Comparison of ENCODE assay signal across 9 cellular contexts in genomic region chr13:80040219-80040976, GRCh38.
DNase-seq lines count a peak whose midpoint lies in the region; ATAC-seq and FAIRE-seq lines count a peak whose summit lies in the region.
"Had no signal": no experiment of that assay in that cellular context is flagged by ENCODE, and none has a peak within 500 bp of the region (broad histone marks: within the 10 kb centered on the region; RNA-seq: fewer than 3 reads in every experiment).

No MANE protein-coding gene starts in this region.

- DNase-seq in NOMO-1 treated with DMSO at 0.1 percent for 48 hours (lab: John Stamatoyannopoulos, UW; ENCODE audit: unreplicated experiment) (peak; percentile 42), NOMO-1 (lab: John Stamatoyannopoulos, UW; ENCODE audit: unreplicated experiment in 2 of 2) (no peak), amniotic stem cell (lab: John Stamatoyannopoulos, UW) (peak; percentile 89), islet precursor cell (peak; percentile 57), urothelium cell line (ENCODE audit: low spot score) (peak; percentile 44), NCI-H146 (lab: John Stamatoyannopoulos, UW) (no peak), NCI-H1092 (lab: John Stamatoyannopoulos, UW) (no peak)

- FAIRE-seq in urothelium cell line (lab: Jason Lieb, UNC) = peak; percentile 35
- FAIRE-seq: A204.1 had no signal

- no peak for ATAC-seq in HG03520 (IDR thresholded peaks at IDR 0.05; ENCODE audit: unreplicated experiment)

Comparison
In these comparisons a context has a peak if more than half of its experiments do, and no peak if none do; other contexts are left out.
1. DNase-seq: peak in NOMO-1 treated with DMSO at 0.1 percent for 48 hours (single experiment), amniotic stem cell (single experiment), islet precursor cell (single experiment) and urothelium cell line (single experiment); none in NOMO-1 (0 of 2), NCI-H146 (single experiment) and NCI-H1092 (single experiment).